Comparison of ENCODE assay signal across 13 cellular contexts in the genomic region with DNA sequence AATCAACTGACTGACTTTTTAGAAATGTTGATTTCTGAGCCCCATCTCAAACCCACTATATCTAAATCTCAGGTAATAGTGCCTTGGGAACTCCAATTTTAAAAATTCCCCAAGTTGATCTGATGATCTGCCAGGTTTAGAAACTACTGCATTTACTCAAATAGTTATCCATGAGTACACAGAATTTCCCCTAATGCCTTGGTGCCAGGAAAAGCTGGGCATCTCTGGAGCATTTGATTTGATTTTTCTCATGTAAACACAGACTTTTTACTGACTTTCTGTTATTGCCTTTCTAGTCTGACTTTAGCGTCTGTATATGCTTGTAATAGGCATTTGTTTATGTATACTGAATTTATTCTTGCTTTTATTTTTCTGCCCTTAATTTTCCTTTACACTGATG. TPM values are rescaled to one million over a fixed set of nuclear protein-coding genes. Genes with fewer than 3 reads are reported as not detected.
DNase-seq lines count a peak whose midpoint lies in the region; ATAC-seq, FAIRE-seq and TF ChIP-seq lines count a peak whose summit lies in the region.
"Had no signal": no experiment of that assay in that cellular context is flagged by ENCODE, and none has a peak within 500 bp of the region (broad histone marks: within the 10 kb centered on the region; RNA-seq: fewer than 3 reads in every experiment).

No MANE protein-coding gene starts in this region.

- no peaks in the 10 kb centered on the region for H3K27me3 ChIP-seq in sigmoid colon

- H3K27ac ChIP-seq in SK-N-MC (peak overlapping the region; percentile 68), sigmoid colon (peak overlapping the region in 3 of 4 donors; percentile 13 to 36 (median 17))
- H3K27ac ChIP-seq: RWPE1 had no signal

- intact Hi-C loops in sigmoid colon (cut with DNase I), result loop anchor here (2.0 to 10.0 kb wide), 3 partner anchors 59 to 349 kb away; a partner anchor contains a TSS
- intact Hi-C loops in posterior cingulate gyrus (cut with DNase I), result loop anchor here (2.0 to 10.0 kb wide), 2 partner anchors 191 to 347 kb away; a partner anchor contains a TSS

- 51 to 74% methylated on average over 1 of the region's 1 CpG for WGBS in sigmoid colon, 2 donors

- TF ChIP-seq EP300 in sigmoid colon (IDR thresholded peaks at IDR 0.05), result no peak

- TF ChIP-seq POLR2A in sigmoid colon (IDR thresholded peaks at IDR 0.05), result no peak

- H3K9me3 ChIP-seq in SK-N-MC (ENCODE audit: low read depth, low read length), result no peaks in the 10 kb centered on the region
- H3K9me3 ChIP-seq in sigmoid colon, result no peaks in the 10 kb centered on the region

- no peak overlapping the region for H3K4me3 Mint-ChIP-seq in activated T-cell treated with anti-CD3 and anti-CD28 coated beads, Interleukin-2, amount 50 U/mL, for 72 hours
- H3K4me3 Mint-ChIP-seq: CD14-positive monocyte had no signal

- H3K36me3 ChIP-seq in SK-N-MC (ENCODE audit: insufficient read depth, low read length) (peaks cover 87% of the 10 kb centered on the region), sigmoid colon (peaks cover 4 to 44% (median 17%) of the 10 kb centered on the region in 4 donors)

- DNase-seq in activated T-cell treated with anti-CD3 and anti-CD28 coated beads, Interleukin-2, amount 50 U/mL, for 72 hours, result no peak
- no peak for DNase-seq in activated T-cell treated with anti-CD3 and anti-CD28 coated beads for 4 hours
- no peak for DNase-seq in SK-N-MC (ENCODE audit: low read depth, low spot score)
- DNase-seq in fibroblast of peridontal ligament (ENCODE audit: extremely low read depth), result peak; percentile 18
- no peak for DNase-seq in sigmoid colon
- no peak for DNase-seq in posterior cingulate gyrus
- DNase-seq in GM19239 (ENCODE audit: insufficient read length, low spot score), result no peak
- DNase-seq: NCI-H1048, NCI-H226 had no signal

- H3K27me3 Mint-ChIP-seq in activated T-cell treated with anti-CD3 and anti-CD28 coated beads, Interleukin-2, amount 50 U/mL, for 72 hours (ENCODE audit: low read depth), result no peaks in the 10 kb centered on the region

- no peak for ATAC-seq in activated T-cell treated with anti-CD3 and anti-CD28 coated beads, Interleukin-2, amount 50 U/mL, for 72 hours (replicated peaks in 1 of 2)
- ATAC-seq in GM21423 (IDR thresholded peaks at IDR 0.05; ENCODE audit: unreplicated experiment), result no peak

- FAIRE-seq in GM19239 (lab: Jason Lieb, UNC), result no peak

- H3K4me1 ChIP-seq in sigmoid colon, result peaks cover 0 to 26% (median 16%) of the 10 kb centered on the region in 4 donors

- H3K4me3 ChIP-seq in SK-N-MC (no peak overlapping the region), sigmoid colon (no peak overlapping the region)
- H3K4me3 ChIP-seq: K562 had no signal

- no peaks in the 10 kb centered on the region for H3K9me3 Mint-ChIP-seq in activated T-cell treated with anti-CD3 and anti-CD28 coated beads, Interleukin-2, amount 50 U/mL, for 72 hours

- no peak for TF ChIP-seq CTCF in sigmoid colon (IDR thresholded peaks at IDR 0.05)

- peak overlapping the region; percentile 4 for H3K9ac ChIP-seq in SK-N-MC (ENCODE audit: insufficient read length)

- peak overlapping the region; percentile 73 for H3K27ac Mint-ChIP-seq in activated T-cell treated with anti-CD3 and anti-CD28 coated beads, Interleukin-2, amount 50 U/mL, for 72 hours

- peaks cover 6 to 35% of the 10 kb centered on the region in 2 donors for H3K36me3 Mint-ChIP-seq in activated T-cell treated with anti-CD3 and anti-CD28 coated beads, Interleukin-2, amount 50 U/mL, for 72 hours (ENCODE audit: insufficient read depth in 2 of 2)

- peaks cover 9% of the 10 kb centered on the region for H3K4me1 Mint-ChIP-seq in activated T-cell treated with anti-CD3 and anti-CD28 coated beads, Interleukin-2, amount 50 U/mL, for 72 hours (ENCODE audit: low read depth)
- H3K4me1 Mint-ChIP-seq: CD14-positive monocyte had no signal

RNA-seq across cellular contexts. Expression of a gene that starts 35.8 kb away (rescaled TPM):
- total RNA-seq in activated T-cell treated with anti-CD3 and anti-CD28 coated beads, Interleukin-2, amount 50 U/mL, for 72 hours, result 10 to 100 TPM; 65.4 to 70.7 TPM
- 10 to 100 TPM; 59.0 to 76.7 (median 66.6) TPM for total RNA-seq in sigmoid colon
- polyA plus RNA-seq in sigmoid colon, result 10 to 100 TPM; 11.3 to 20.6 (median 15.0) TPM

RNA-seq across cellular contexts. Expression of a gene that starts 36.1 kb away (rescaled TPM):
- total RNA-seq in activated T-cell treated with anti-CD3 and anti-CD28 coated beads, Interleukin-2, amount 50 U/mL, for 72 hours, result 10 to 100 TPM; 11.6 to 14.7 TPM
- total RNA-seq in sigmoid colon, result 10 to 100 TPM; 28.8 to 34.2 (median 31.9) TPM
- polyA plus RNA-seq in sigmoid colon, result 10 to 100 TPM in 1 of 3 donors, 1 to 10 TPM in 2; 7.6 to 11.4 (median 9.0) TPM
